In the genomic region with DNA sequence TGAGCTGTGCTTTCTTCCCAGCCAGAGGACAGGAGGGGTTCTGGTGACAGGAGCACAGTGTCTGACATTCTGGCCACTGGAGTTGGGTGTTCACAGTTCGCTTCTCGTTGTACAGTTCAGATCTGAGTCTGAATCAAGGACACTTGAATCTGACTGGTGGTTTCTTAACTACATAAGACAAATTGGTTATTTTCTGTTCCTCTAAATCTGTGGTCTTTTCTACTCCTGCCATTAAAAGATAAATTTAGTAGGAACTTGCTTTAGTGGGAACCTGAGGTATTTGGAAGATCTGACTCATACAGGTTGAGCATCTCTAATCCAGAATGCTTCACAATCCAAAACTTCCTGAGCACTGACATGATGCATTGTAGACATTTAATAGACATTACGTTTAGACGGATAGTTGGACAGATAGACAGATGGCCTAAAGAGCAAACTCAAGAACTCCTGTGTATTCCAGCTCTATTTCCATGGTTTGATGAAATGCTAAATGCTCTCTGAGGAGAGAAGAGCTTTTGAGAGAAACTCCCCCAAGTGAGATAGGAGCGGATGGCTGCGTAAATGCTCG, we compare ENCODE assay signal across 23 cellular contexts.
DNase-seq lines count a peak whose midpoint lies in the region; ATAC-seq, FAIRE-seq and TF ChIP-seq lines count a peak whose summit lies in the region.
"Had no signal": no experiment of that assay in that cellular context is flagged by ENCODE, and none has a peak within 500 bp of the region (broad histone marks: within the 10 kb centered on the region; RNA-seq: fewer than 3 reads in every experiment).

No MANE protein-coding gene starts in this region.

- peaks cover 54% of the 10 kb centered on the region for H3K4me1 Mint-ChIP-seq in dendritic cell treated with granulocyte-macrophage colony-stimulating factor and Interleukin-4, amounts not matched to agents 40 ng/mL and 50 ng/mL, for 4 days (ENCODE audit: low read depth)

- peak overlapping the region; percentile 35 for H3K9ac ChIP-seq in Karpas-422 (ENCODE audit: low read length)
- no peak overlapping the region for H3K9ac ChIP-seq in HepG2 (ENCODE audit: insufficient read depth, low read depth, low read length)
- H3K9ac ChIP-seq: neural progenitor cell had no signal

- no peaks in the 10 kb centered on the region for H3K27me3 ChIP-seq in left ventricle myocardium inferior (ENCODE audit: low read depth)
- no peaks in the 10 kb centered on the region for H3K27me3 ChIP-seq in right atrium auricular region
- H3K27me3 ChIP-seq in Karpas-422 (ENCODE audit: low read length): no peaks in the 10 kb centered on the region
- H3K27me3 ChIP-seq in HepG2 (ENCODE audit: control insufficient read depth in 1 of 2, insufficient read depth in 2 of 2, low read length in 2 of 2): no peaks in the 10 kb centered on the region
- H3K27me3 ChIP-seq: neural progenitor cell, transverse colon had no signal

- TF ChIP-seq RAD21 in HepG2 (CRISPR knock-in tag; IDR thresholded peaks at IDR 0.05): no peak

- peaks cover 77% of the 10 kb centered on the region for H3K36me3 Mint-ChIP-seq in dendritic cell treated with granulocyte-macrophage colony-stimulating factor and Interleukin-4, amounts not matched to agents 40 ng/mL and 50 ng/mL, for 4 days (ENCODE audit: low read depth)

- H3K4me2 ChIP-seq in Karpas-422 (ENCODE audit: low read depth, low read length, poor library complexity, severe bottlenecking) (peak overlapping the region; percentile 56), HepG2 (ENCODE audit: low read depth, low read length) (no peak overlapping the region)
- H3K4me2 ChIP-seq: neural progenitor cell had no signal

- TF ChIP-seq CTCF in left ventricle myocardium inferior (IDR thresholded peaks at IDR 0.05; ENCODE audit: borderline replicate concordance) (no peak), right atrium auricular region (IDR thresholded peaks at IDR 0.05) (no peak), HepG2 (CRISPR knock-in tag; IDR thresholded peaks at IDR 0.05) (no peak)

- H3K9me3 ChIP-seq in left ventricle myocardium inferior (replicated peaks) (no peaks in the 10 kb centered on the region), right atrium auricular region (no peaks in the 10 kb centered on the region), Karpas-422 (ENCODE audit: low read length) (no peaks in the 10 kb centered on the region), HepG2 (ENCODE audit: low read length) (no peaks in the 10 kb centered on the region)
- H3K9me3 ChIP-seq: transverse colon had no signal

- BruUV-seq in HepG2 (replicated peaks; lab: Mats Ljungman, UMichigan): no TSS peak

- no peak overlapping the region for H3K4me3 Mint-ChIP-seq in dendritic cell treated with granulocyte-macrophage colony-stimulating factor and Interleukin-4, amounts not matched to agents 40 ng/mL and 50 ng/mL, for 4 days
- H3K4me3 Mint-ChIP-seq: activated CD4-positive, alpha-beta T cell treated with anti-CD3 and anti-CD28 coated beads, Interleukin-2, amount 10 ng/mL, durations not matched to agents 24 days and 14 days; CD14-positive monocyte; neural progenitor cell had no signal

- H2AFZ ChIP-seq in Karpas-422 (ENCODE audit: low read length) (no peak overlapping the region), HepG2 (ENCODE audit: low read length) (no peak overlapping the region)
- H2AFZ ChIP-seq: neural progenitor cell had no signal

- H3K79me2 ChIP-seq in Karpas-422 (ENCODE audit: low read length) (peaks cover 43% of the 10 kb centered on the region), HepG2 (ENCODE audit: insufficient read depth, low read length) (no peaks in the 10 kb centered on the region)

- H3K36me3 ChIP-seq in left ventricle myocardium inferior: peaks cover 73% of the 10 kb centered on the region
- H3K36me3 ChIP-seq in right atrium auricular region: peaks cover 63% of the 10 kb centered on the region
- peaks cover 43% of the 10 kb centered on the region for H3K36me3 ChIP-seq in Karpas-422 (ENCODE audit: insufficient read depth, low read length)
- peaks cover 49 to 77% of the 10 kb centered on the region in 2 experiments for H3K36me3 ChIP-seq in HepG2 (replicated peaks in 1 of 2; ENCODE audit: control insufficient read depth in 1 of 2, insufficient read depth in 2 of 2, low read length in 2 of 2)
- H3K36me3 ChIP-seq: neural progenitor cell had no signal

- in situ Hi-C loops in HepG2 (cut with HindIII; ENCODE audit: extremely low pct_ligation_motif_present, low pct_unique_long_range_greater_than_20kb): loop anchor here (5.0 to 25.0 kb wide), 3 partner anchors 80 to 303 kb away; no protein-coding TSS in a partner anchor

- no peaks in the 10 kb centered on the region for H3K9me2 ChIP-seq in Karpas-422 (replicated peaks; ENCODE audit: insufficient read depth, low read length)

- no peak for FAIRE-seq in HepG2 (lab: Jason Lieb, UNC)
- FAIRE-seq: colon, endometrium, HTR-8/SVneo had no signal

- CTCF ChIA-PET in HepG2 (lab: Yijun Ruan, JAX; ENCODE audit: low intra/inter-chr PET ratio, low total read pairs): no interaction called here

- intact Hi-C loops in left ventricle myocardium inferior (cut with micrococcal nuclease) (loop anchor here (10.0 kb wide), 1 partner anchor 300 kb away; no protein-coding TSS in a partner anchor), HepG2 (cut with micrococcal nuclease; ENCODE audit: unreplicated experiment) (loop anchor here (5.0 kb wide), 1 partner anchor 303 kb away; no protein-coding TSS in a partner anchor)
- intact Hi-C loops in dendritic cell treated with granulocyte-macrophage colony-stimulating factor and Interleukin-4, amounts not matched to agents 40 ng/mL and 50 ng/mL, for 4 days (cut with micrococcal nuclease): loop anchor here (10.0 kb wide), 1 partner anchor 300 kb away; no protein-coding TSS in a partner anchor

- no peak overlapping the region for H3K4me3 ChIP-seq in left ventricle myocardium inferior
- no peak overlapping the region for H3K4me3 ChIP-seq in right atrium auricular region
- H3K4me3 ChIP-seq in Karpas-422 (ENCODE audit: low read length): peak overlapping the region; percentile 26; the same call in 1 of the 2 replicates
- H3K4me3 ChIP-seq in HepG2 (replicated peaks in 1 of 3; ENCODE audit: insufficient read depth in 1 of 3, low read depth in 2 of 3, low read length in 3 of 3): no peak overlapping the region
- H3K4me3 ChIP-seq: neural progenitor cell, transverse colon had no signal

- DNase-seq in left ventricle myocardium inferior (no peak), right atrium auricular region (ENCODE audit: low spot score) (no peak), Karpas-422 (no peak), HepG2 (ENCODE audit: low spot score) (no peak), NCI-H1092 (lab: John Stamatoyannopoulos, UW) (no peak)
- DNase-seq in activated naive CD4-positive, alpha-beta T cell treated with Interleukin-2 at 50 U/mL for 16 hours: no peak
- DNase-seq: activated CD4-positive, alpha-beta T cell treated with anti-CD3 and anti-CD28 coated beads, Interleukin-2, amount 10 ng/mL, durations not matched to agents 24 days and 14 days; activated CD8-positive, alpha-beta memory T cell treated with anti-CD3 and anti-CD28 coated beads, Interleukin-2, amount 50 U/mL, for 48 hours; aorta; DMS79 treated with DMSO at 0.1 percent for 48 hours; NCI-H146; NCI-H774; stimulated activated CD4-positive, alpha-beta T cell treated with anti-CD3 and anti-CD28 coated beads, Interleukin-15, amount 100 ng/mL, for 24 hours; stimulated activated naive CD4-positive, alpha-beta T cell; transverse colon had no signal

- TF ChIP-seq EP300 in HepG2 (IDR thresholded peaks at IDR 0.05; ENCODE audit: low read depth in 2 of 2, low read length in 2 of 2) (no peak), HepG2 (CRISPR knock-in tag; IDR thresholded peaks at IDR 0.05; ENCODE audit: borderline replicate concordance) (no peak)

- no peak for TF ChIP-seq POLR2A in HepG2 (IDR thresholded peaks at IDR 0.05; ENCODE audit: insufficient read depth in 1 of 2, low read depth in 2 of 2, low read length in 2 of 2)

- H4K20me1 ChIP-seq in Karpas-422 (ENCODE audit: insufficient read depth, low read depth, low read length) (no peaks in the 10 kb centered on the region; the same call in 1 of the 2 replicates), HepG2 (ENCODE audit: insufficient read depth, low read length) (peaks cover 4% of the 10 kb centered on the region; the same call in 1 of the 2 replicates)

- POLR2A ChIA-PET in HepG2 (lab: Yijun Ruan, JAX): interaction anchor here (0.5 kb wide), 1 partner anchor 179 kb away, joined by 3 read pairs; no protein-coding TSS in a partner anchor

- no peaks in the 10 kb centered on the region for H3K27me3 Mint-ChIP-seq in dendritic cell treated with granulocyte-macrophage colony-stimulating factor and Interleukin-4, amounts not matched to agents 40 ng/mL and 50 ng/mL, for 4 days
- H3K27me3 Mint-ChIP-seq: activated CD4-positive, alpha-beta T cell treated with anti-CD3 and anti-CD28 coated beads, Interleukin-2, amount 10 ng/mL, durations not matched to agents 24 days and 14 days had no signal

- WGBS in HepG2 (ENCODE audit: low lambda C conversion rate): 97% methylated on average over 7 of the region's 7 CpGs

- ATAC-seq in HG03460 (IDR thresholded peaks at IDR 0.05; ENCODE audit: unreplicated experiment) (no peak), HepG2 (no peak)
- ATAC-seq: SK-N-SH treated with all-trans-retinoic acid at 6 μM for 48 hours had no signal

- H3K27ac Mint-ChIP-seq in dendritic cell treated with granulocyte-macrophage colony-stimulating factor and Interleukin-4, amounts not matched to agents 40 ng/mL and 50 ng/mL, for 4 days: peak overlapping the region; percentile 41
- H3K27ac Mint-ChIP-seq: activated CD4-positive, alpha-beta T cell treated with anti-CD3 and anti-CD28 coated beads, Interleukin-2, amount 10 ng/mL, durations not matched to agents 24 days and 14 days had no signal

- H3K9me3 Mint-ChIP-seq in dendritic cell treated with granulocyte-macrophage colony-stimulating factor and Interleukin-4, amounts not matched to agents 40 ng/mL and 50 ng/mL, for 4 days: no peaks in the 10 kb centered on the region
- H3K9me3 Mint-ChIP-seq: activated CD4-positive, alpha-beta T cell treated with anti-CD3 and anti-CD28 coated beads, Interleukin-2, amount 10 ng/mL, durations not matched to agents 24 days and 14 days; CD14-positive monocyte; neural progenitor cell had no signal

- H3K27ac ChIP-seq in left ventricle myocardium inferior (replicated peaks) (peak overlapping the region; percentile 56), right atrium auricular region (no peak overlapping the region), Karpas-422 (ENCODE audit: low read length) (peak overlapping the region; percentile 77), HepG2 (ENCODE audit: extremely low read length, insufficient read depth, low read length) (no peak overlapping the region)
- H3K27ac ChIP-seq: neural progenitor cell, transverse colon had no signal

- H3K4me1 ChIP-seq in left ventricle myocardium inferior (peaks cover 42% of the 10 kb centered on the region), right atrium auricular region (peaks cover 0 to 26% of the 10 kb centered on the region in 2 donors), Karpas-422 (ENCODE audit: low read length) (peaks cover 63% of the 10 kb centered on the region), HepG2 (ENCODE audit: insufficient read depth, low read length) (no peaks in the 10 kb centered on the region)
- H3K4me1 ChIP-seq: neural progenitor cell had no signal

Comparison
In these comparisons a context has a peak if more than half of its experiments do, and no peak if none do; other contexts are left out.
1. H3K27ac ChIP-seq: peak in left ventricle myocardium inferior (single experiment) and Karpas-422 (single experiment); none in right atrium auricular region (0 of 2) and HepG2 (single experiment).